Comparison of ENCODE assay signal across 8 cellular contexts in the genomic region with DNA sequence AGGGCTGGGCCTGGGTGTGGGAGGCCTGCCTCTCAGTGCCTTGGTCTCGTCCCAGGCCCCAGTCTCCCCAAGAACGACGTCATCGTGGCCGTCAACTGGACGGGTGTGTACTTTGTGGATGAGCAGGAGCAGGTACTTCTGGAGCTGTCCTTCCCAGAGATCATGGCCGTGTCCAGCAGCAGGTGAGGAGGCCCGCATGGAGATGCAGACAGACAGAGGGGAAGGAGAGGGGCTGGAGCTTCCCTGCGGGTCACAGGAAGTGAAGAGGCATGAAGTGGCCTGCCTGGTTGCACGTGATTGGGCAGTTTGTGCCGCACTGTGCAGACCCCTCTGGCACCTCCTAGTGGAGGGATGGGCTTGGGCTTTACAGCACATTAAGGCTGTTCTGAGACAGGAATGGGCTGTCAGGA.
DNase-seq lines count a peak whose midpoint lies in the region; ATAC-seq and TF ChIP-seq lines count a peak whose summit lies in the region.

No MANE protein-coding gene starts in this region.

- no peak overlapping the region for H3K4me3 ChIP-seq in GM12875 (ENCODE audit: low read depth, low read length)

- TF ChIP-seq CTCF in GM12875 (IDR thresholded peaks at IDR 0.05; ENCODE audit: borderline replicate concordance, insufficient read depth, low read depth, low read length) = peak; percentile 62

- in situ Hi-C loops in ACHN (cut with HindIII; ENCODE audit: low pct_ligation_motif_present, low pct_unique_long_range_greater_than_20kb, low sequenced_read_pairs) = no loop called here

- DNase-seq in ACHN (peak; percentile 31), iPS-NIHi7 (ENCODE audit: extremely low spot score) (peak; percentile 88), GM03348 (ENCODE audit: low spot score) (no peak), kidney glomerular epithelial cell (lab: John Stamatoyannopoulos, UW) (no peak)
- DNase-seq in NK-92 treated with Interleukin-12 subunit alpha and Interleukin-12 subunit beta, amount 100 ng/mL, for 24 hours (lab: John Stamatoyannopoulos, UW) = no peak

- ATAC-seq in SK-N-SH treated with all-trans-retinoic acid at 6 μM for 48 hours (peak; percentile 40), HG02798 (IDR thresholded peaks at IDR 0.05; ENCODE audit: poor library complexity, unreplicated experiment) (no peak)

TF ChIP-seq in SK-N-SH treated with all-trans-retinoic acid at 6 μM for 48 hours, 23 proteins besides CTCF, POLR2A, EP300 and RAD21:
- no peak for TF ChIP-seq ZC3H10 (CRISPR knock-in tag; IDR thresholded peaks at IDR 0.05)
- no peak for TF ChIP-seq ARNTL (CRISPR knock-in tag; IDR thresholded peaks at IDR 0.05; ENCODE audit: borderline replicate concordance, low read depth)
- TF ChIP-seq BACH2 (CRISPR knock-in tag; IDR thresholded peaks at IDR 0.05; ENCODE audit: borderline replicate concordance) = no peak
- TF ChIP-seq CSDC2 (CRISPR knock-in tag; IDR thresholded peaks at IDR 0.05) = no peak
- TF ChIP-seq, protein P1, sequence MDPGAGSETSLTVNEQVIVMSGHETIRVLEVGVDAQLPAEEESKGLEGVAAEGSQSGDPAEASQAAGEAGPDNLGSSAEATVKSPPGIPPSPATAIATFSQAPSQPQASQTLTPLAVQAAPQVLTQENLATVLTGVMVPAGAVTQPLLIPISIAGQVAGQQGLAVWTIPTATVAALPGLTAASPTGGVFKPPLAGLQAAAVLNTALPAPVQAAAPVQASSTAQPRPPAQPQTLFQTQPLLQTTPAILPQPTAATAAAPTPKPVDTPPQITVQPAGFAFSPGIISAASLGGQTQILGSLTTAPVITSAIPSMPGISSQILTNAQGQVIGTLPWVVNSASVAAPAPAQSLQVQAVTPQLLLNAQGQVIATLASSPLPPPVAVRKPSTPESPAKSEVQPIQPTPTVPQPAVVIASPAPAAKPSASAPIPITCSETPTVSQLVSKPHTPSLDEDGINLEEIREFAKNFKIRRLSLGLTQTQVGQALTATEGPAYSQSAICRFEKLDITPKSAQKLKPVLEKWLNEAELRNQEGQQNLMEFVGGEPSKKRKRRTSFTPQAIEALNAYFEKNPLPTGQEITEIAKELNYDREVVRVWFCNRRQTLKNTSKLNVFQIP (CRISPR knock-in tag; IDR thresholded peaks at IDR 0.05; ENCODE audit: borderline replicate concordance, low read depth) = no peak
- TF ChIP-seq SNAI2 (CRISPR knock-in tag; IDR thresholded peaks at IDR 0.05) = no peak
- no peak for TF ChIP-seq RARB (CRISPR knock-in tag; IDR thresholded peaks at IDR 0.05)
- TF ChIP-seq, protein P2, sequence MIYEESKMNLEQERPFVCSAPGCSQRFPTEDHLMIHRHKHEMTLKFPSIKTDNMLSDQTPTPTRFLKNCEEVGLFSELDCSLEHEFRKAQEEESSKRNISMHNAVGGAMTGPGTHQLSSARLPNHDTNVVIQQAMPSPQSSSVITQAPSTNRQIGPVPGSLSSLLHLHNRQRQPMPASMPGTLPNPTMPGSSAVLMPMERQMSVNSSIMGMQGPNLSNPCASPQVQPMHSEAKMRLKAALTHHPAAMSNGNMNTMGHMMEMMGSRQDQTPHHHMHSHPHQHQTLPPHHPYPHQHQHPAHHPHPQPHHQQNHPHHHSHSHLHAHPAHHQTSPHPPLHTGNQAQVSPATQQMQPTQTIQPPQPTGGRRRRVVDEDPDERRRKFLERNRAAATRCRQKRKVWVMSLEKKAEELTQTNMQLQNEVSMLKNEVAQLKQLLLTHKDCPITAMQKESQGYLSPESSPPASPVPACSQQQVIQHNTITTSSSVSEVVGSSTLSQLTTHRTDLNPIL (CRISPR knock-in tag; IDR thresholded peaks at IDR 0.05; ENCODE audit: low read depth) = no peak
- no peak for TF ChIP-seq TOX (CRISPR knock-in tag; IDR thresholded peaks at IDR 0.05; ENCODE audit: borderline replicate concordance)
- TF ChIP-seq GLIS3 (CRISPR knock-in tag; IDR thresholded peaks at IDR 0.05) = no peak
- no peak for TF ChIP-seq OSR1 (CRISPR knock-in tag; IDR thresholded peaks at IDR 0.05)
- no peak for TF ChIP-seq ISL1 (CRISPR knock-in tag; IDR thresholded peaks at IDR 0.05)
- TF ChIP-seq ZNF565 (CRISPR knock-in tag; conservative IDR thresholded peaks at IDR 0.05; ENCODE audit: low read depth) = no peak
- no peak for TF ChIP-seq ESRRG (CRISPR knock-in tag; IDR thresholded peaks at IDR 0.05)
- TF ChIP-seq, protein P3, sequence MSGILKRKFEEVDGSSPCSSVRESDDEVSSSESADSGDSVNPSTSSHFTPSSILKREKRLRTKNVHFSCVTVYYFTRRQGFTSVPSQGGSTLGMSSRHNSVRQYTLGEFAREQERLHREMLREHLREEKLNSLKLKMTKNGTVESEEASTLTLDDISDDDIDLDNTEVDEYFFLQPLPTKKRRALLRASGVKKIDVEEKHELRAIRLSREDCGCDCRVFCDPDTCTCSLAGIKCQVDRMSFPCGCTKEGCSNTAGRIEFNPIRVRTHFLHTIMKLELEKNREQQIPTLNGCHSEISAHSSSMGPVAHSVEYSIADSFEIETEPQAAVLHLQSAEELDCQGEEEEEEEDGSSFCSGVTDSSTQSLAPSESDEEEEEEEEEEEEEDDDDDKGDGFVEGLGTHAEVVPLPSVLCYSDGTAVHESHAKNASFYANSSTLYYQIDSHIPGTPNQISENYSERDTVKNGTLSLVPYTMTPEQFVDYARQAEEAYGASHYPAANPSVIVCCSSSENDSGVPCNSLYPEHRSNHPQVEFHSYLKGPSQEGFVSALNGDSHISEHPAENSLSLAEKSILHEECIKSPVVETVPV (CRISPR knock-in tag; IDR thresholded peaks at IDR 0.05) = no peak
- TF ChIP-seq, protein P4, sequence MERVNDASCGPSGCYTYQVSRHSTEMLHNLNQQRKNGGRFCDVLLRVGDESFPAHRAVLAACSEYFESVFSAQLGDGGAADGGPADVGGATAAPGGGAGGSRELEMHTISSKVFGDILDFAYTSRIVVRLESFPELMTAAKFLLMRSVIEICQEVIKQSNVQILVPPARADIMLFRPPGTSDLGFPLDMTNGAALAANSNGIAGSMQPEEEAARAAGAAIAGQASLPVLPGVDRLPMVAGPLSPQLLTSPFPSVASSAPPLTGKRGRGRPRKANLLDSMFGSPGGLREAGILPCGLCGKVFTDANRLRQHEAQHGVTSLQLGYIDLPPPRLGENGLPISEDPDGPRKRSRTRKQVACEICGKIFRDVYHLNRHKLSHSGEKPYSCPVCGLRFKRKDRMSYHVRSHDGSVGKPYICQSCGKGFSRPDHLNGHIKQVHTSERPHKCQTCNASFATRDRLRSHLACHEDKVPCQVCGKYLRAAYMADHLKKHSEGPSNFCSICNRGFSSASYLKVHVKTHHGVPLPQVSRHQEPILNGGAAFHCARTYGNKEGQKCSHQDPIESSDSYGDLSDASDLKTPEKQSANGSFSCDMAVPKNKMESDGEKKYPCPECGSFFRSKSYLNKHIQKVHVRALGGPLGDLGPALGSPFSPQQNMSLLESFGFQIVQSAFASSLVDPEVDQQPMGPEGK (CRISPR knock-in tag; IDR thresholded peaks at IDR 0.05; ENCODE audit: borderline replicate concordance) = no peak

Comparison
In these comparisons a context has a peak if more than half of its experiments do, and no peak if none do; other contexts are left out.
1. DNase-seq: peak in ACHN (single experiment) and iPS-NIHi7 (single experiment); none in NK-92 treated with Interleukin-12 subunit alpha and Interleukin-12 subunit beta, amount 100 ng/mL, for 24 hours (single experiment), GM03348 (single experiment) and kidney glomerular epithelial cell (single experiment).